ENCODE assay signal across 18 cellular contexts in genomic region chr13:51760592-51760991, GRCh38. TPM values are rescaled to one million over a fixed set of nuclear protein-coding genes. Genes with fewer than 3 reads are reported as not detected.
DNase-seq lines count a peak whose midpoint lies in the region; ATAC-seq lines count a peak whose summit lies in the region.
"Had no signal": no experiment of that assay in that cellular context is flagged by ENCODE, and none has a peak within 500 bp of the region (broad histone marks: within the 10 kb centered on the region; RNA-seq: fewer than 3 reads in every experiment).

No MANE protein-coding gene starts in this region.

- no peaks in the 10 kb centered on the region for H3K27me3 Mint-ChIP-seq in activated T-helper 17 cell treated with anti-CD3 and anti-CD28 coated beads, Interleukin-2, amount 50 U/mL, for 72 hours
- H3K27me3 Mint-ChIP-seq: activated CD4-positive, alpha-beta T cell treated with anti-CD3 and anti-CD28 coated beads for 36 hours; stimulated activated memory B cell treated with anti-CD40 and anti-IgM and Interleukin-4, amounts not matched to agents 10 μg/mL and 1 μg/mL and 100 μg/mL, for 72 hours had no signal

- peak overlapping the region; percentile 55 for H3K27ac Mint-ChIP-seq in activated T-helper 17 cell treated with anti-CD3 and anti-CD28 coated beads, Interleukin-2, amount 50 U/mL, for 72 hours
- H3K27ac Mint-ChIP-seq: stimulated activated memory B cell treated with anti-CD40 and anti-IgM and Interleukin-4, amounts not matched to agents 10 μg/mL and 1 μg/mL and 100 μg/mL, for 72 hours had no signal

- ATAC-seq in activated T-helper 17 cell treated with anti-CD3 and anti-CD28 coated beads, Interleukin-2, amount 50 U/mL, for 72 hours (replicated peaks), result no peak
- peak; percentile 64 for ATAC-seq in sciatic nerve
- ATAC-seq: activated CD4-positive, alpha-beta T cell treated with anti-CD3 and anti-CD28 coated beads for 36 hours; activated T-cell treated with anti-CD3 and anti-CD28 coated beads, Interleukin-2, amount 50 U/mL, for 4 hours; right cardiac atrium; stimulated activated memory B cell treated with anti-CD40 and anti-IgM and Interleukin-4, amounts not matched to agents 10 μg/mL and 1 μg/mL and 100 μg/mL, for 72 hours had no signal

- H3K4me3 Mint-ChIP-seq in activated T-helper 17 cell treated with anti-CD3 and anti-CD28 coated beads, Interleukin-2, amount 50 U/mL, for 72 hours, result no peak overlapping the region
- H3K4me3 Mint-ChIP-seq: activated CD4-positive, alpha-beta T cell treated with anti-CD3 and anti-CD28 coated beads for 36 hours; activated T-cell treated with anti-CD3 and anti-CD28 coated beads, Interleukin-2, amount 50 U/mL, for 4 hours; stimulated activated memory B cell treated with anti-CD40 and anti-IgM and Interleukin-4, amounts not matched to agents 10 μg/mL and 1 μg/mL and 100 μg/mL, for 72 hours had no signal

- DNase-seq in C1 segment of cervical spinal cord (lab: John Stamatoyannopoulos, UW) (peak in 8 of 14 donors; percentile 15 to 58 (median 36)), hypothalamus (lab: John Stamatoyannopoulos, UW) (peak in 43 of 51 donors; percentile 13 to 86 (median 59)), sciatic nerve (ENCODE audit: low spot score) (no peak), NCI-H345 treated with DMSO at 0.1 percent for 48 hours (lab: John Stamatoyannopoulos, UW; ENCODE audit: unreplicated experiment) (no peak), kidney tubule cell (ENCODE audit: low spot score) (no peak), NCI-H1092 (lab: John Stamatoyannopoulos, UW) (no peak), germinal center (ENCODE audit: low spot score) (no peak)
- DNase-seq: activated CD4-positive, alpha-beta T cell treated with anti-CD3 and anti-CD28 coated beads for 36 hours; activated T-cell treated with anti-CD3 and anti-CD28 coated beads, Interleukin-2, amount 50 U/mL, for 4 hours; COR-L47; foreskin melanocyte; NCI-H1694; NCI-H748 treated with DMSO at 0.1 percent for 48 hours; right cardiac atrium; stimulated activated CD4-positive, alpha-beta T cell treated with anti-CD3 and anti-CD28 coated beads, Interleukin-4, amount 100 ng/mL, for 4 hours; T-helper 1 cell had no signal

- peaks cover 66% of the 10 kb centered on the region for H3K36me3 Mint-ChIP-seq in activated T-helper 17 cell treated with anti-CD3 and anti-CD28 coated beads, Interleukin-2, amount 50 U/mL, for 72 hours (ENCODE audit: low read depth)

- no peaks in the 10 kb centered on the region for H3K9me3 Mint-ChIP-seq in activated T-helper 17 cell treated with anti-CD3 and anti-CD28 coated beads, Interleukin-2, amount 50 U/mL, for 72 hours
- H3K9me3 Mint-ChIP-seq: activated T-cell treated with anti-CD3 and anti-CD28 coated beads, Interleukin-2, amount 50 U/mL, for 4 hours; stimulated activated memory B cell treated with anti-CD40 and anti-IgM and Interleukin-4, amounts not matched to agents 10 μg/mL and 1 μg/mL and 100 μg/mL, for 72 hours had no signal

- H3K4me1 Mint-ChIP-seq in activated T-helper 17 cell treated with anti-CD3 and anti-CD28 coated beads, Interleukin-2, amount 50 U/mL, for 72 hours, result peaks cover 25% of the 10 kb centered on the region

- intact Hi-C loops in sciatic nerve (cut with DNase I), result no loop called here

RNA-seq across cellular contexts. Expression of gene DHRS12, which starts 43.4 kb away (rescaled TPM):
- 1 to 10 TPM; 5.0 to 9.6 TPM for total RNA-seq in activated T-helper 17 cell treated with anti-CD3 and anti-CD28 coated beads, Interleukin-2, amount 50 U/mL, for 72 hours
- total RNA-seq in sciatic nerve, result 18.8 TPM

Comparison
In these comparisons a context has a peak if more than half of its experiments do, and no peak if none do; other contexts are left out.
1. DNase-seq: peak in C1 segment of cervical spinal cord (8 of 14) and hypothalamus (43 of 51); none in sciatic nerve (single experiment), NCI-H345 treated with DMSO at 0.1 percent for 48 hours (single experiment), kidney tubule cell (single experiment), NCI-H1092 (single experiment) and germinal center (single experiment).